ENCODE assay signal across 21 cellular contexts in the genomic region with DNA sequence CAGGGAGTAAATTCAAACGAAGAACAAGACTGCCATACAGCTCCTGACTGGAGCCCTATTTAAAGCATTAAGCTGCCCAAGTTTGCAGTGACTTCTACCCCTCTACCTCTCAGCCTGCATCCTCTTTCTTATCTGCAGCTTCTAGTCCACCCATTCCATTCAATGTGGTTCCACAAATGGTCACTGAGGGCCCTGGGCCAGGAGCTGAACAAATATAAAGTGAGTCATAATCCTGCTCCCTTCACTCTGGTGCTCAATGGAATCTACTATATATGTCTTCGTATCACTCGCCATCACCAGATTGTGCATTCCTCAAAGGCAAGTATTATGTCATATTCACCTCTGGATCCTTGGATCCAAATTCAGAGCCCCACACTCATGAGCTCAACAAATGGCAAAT.
"Had no signal": no experiment of that assay in that cellular context is flagged by ENCODE, and none has a peak within 500 bp of the region (broad histone marks: within the 10 kb centered on the region; RNA-seq: fewer than 3 reads in every experiment).

No MANE protein-coding gene starts in this region.

- H3K4me3 ChIP-seq: cardiac muscle cell, left lung, lung, sigmoid colon, thoracic aorta, upper lobe of left lung had no signal

- H3K27ac ChIP-seq: cardiac muscle cell, left lung, sigmoid colon, thoracic aorta, upper lobe of left lung had no signal

- DNase-seq: activated CD4-positive, alpha-beta memory T cell treated with anti-CD3 and anti-CD28 coated beads for 36 hours; activated CD4-positive, alpha-beta T cell treated with anti-CD3 and anti-CD28 coated beads for 4 hours; activated CD4-positive, CD25-positive, alpha-beta regulatory T cell; activated CD8-positive, alpha-beta memory T cell treated with anti-CD3 and anti-CD28 coated beads, Interleukin-2, amount 10 ng/mL, durations not matched to agents 7 days and 5 days; activated effector memory CD4-positive, alpha-beta T cell treated with anti-CD3 and anti-CD28 coated beads, Interleukin-2, amount 50 U/mL, for 16 hours; activated naive CD4-positive, alpha-beta T cell treated with anti-CD3 and anti-CD28 coated beads, Interleukin-2, amount 50 U/mL, for 16 hours; activated naive CD8-positive, alpha-beta T cell treated with anti-CD3 and anti-CD28 coated beads, Interleukin-2, amount 50 U/mL, for 24 hours; activated T-cell treated with anti-CD3 and anti-CD28 coated beads for 4 hours; foreskin melanocyte; left lung; naive thymus-derived CD4-positive, alpha-beta T cell; sigmoid colon; stimulated activated CD4-positive, alpha-beta T cell treated with anti-CD3 and anti-CD28 coated beads, Interleukin-2, amount 100 ng/mL, for 48 hours; stimulated activated CD8-positive, alpha-beta memory T cell treated with anti-CD3 and anti-CD28 coated beads, Interleukin-4, amount 100 ng/mL, for 48 hours; stimulated activated naive B cell treated with anti-CD40 and anti-IgM and Interleukin-4, amounts not matched to agents 10 μg/mL and 1 μg/mL and 100 μg/mL, for 72 hours; SW 1271; T-helper 17 cell; upper lobe of left lung had no signal

- H3K36me3 ChIP-seq: cardiac muscle cell, left lung, sigmoid colon, thoracic aorta, upper lobe of left lung had no signal

- H3K27me3 ChIP-seq: cardiac muscle cell, left lung, sigmoid colon, upper lobe of left lung had no signal

- H3K9me3 ChIP-seq: left lung, sigmoid colon, thoracic aorta, upper lobe of left lung had no signal

- ATAC-seq: activated CD8-positive, alpha-beta memory T cell treated with anti-CD3 and anti-CD28 coated beads, Interleukin-2, amount 10 ng/mL, durations not matched to agents 7 days and 5 days; activated naive CD8-positive, alpha-beta T cell treated with anti-CD3 and anti-CD28 coated beads, Interleukin-2, amount 50 U/mL, for 24 hours; left lung; naive thymus-derived CD4-positive, alpha-beta T cell; stimulated activated naive B cell treated with anti-CD40 and anti-IgM and Interleukin-4, amounts not matched to agents 10 μg/mL and 1 μg/mL and 100 μg/mL, for 72 hours; T-helper 17 cell had no signal

- H3K4me1 ChIP-seq: left lung, sigmoid colon, upper lobe of left lung had no signal
